14 cellular contexts compared by ENCODE assay signal in genomic region chr6:158185729-158186456, GRCh38. TPM values are rescaled to one million over a fixed set of nuclear protein-coding genes. Genes with fewer than 3 reads are reported as not detected.
DNase-seq lines count a peak whose midpoint lies in the region; ATAC-seq and TF ChIP-seq lines count a peak whose summit lies in the region.
"Had no signal": no experiment of that assay in that cellular context is flagged by ENCODE, and none has a peak within 500 bp of the region (broad histone marks: within the 10 kb centered on the region; RNA-seq: fewer than 3 reads in every experiment).

No MANE protein-coding gene starts in this region.

- H3K9me3 Mint-ChIP-seq in activated T-cell treated with anti-CD3 and anti-CD28 coated beads, Interleukin-2, amount 50 U/mL, for 4 hours: peaks cover 6% of the 10 kb centered on the region

- peaks cover 0 to 27% of the 10 kb centered on the region in 2 experiments for H3K36me3 ChIP-seq in SK-N-SH (replicated peaks in 1 of 2; ENCODE audit: control insufficient read depth in 1 of 2, insufficient read depth in 2 of 2, low read length in 1 of 2)
- H3K36me3 ChIP-seq: ovary, upper lobe of right lung had no signal

- peaks cover 23% of the 10 kb centered on the region for H3K4me1 Mint-ChIP-seq in activated T-cell treated with anti-CD3 and anti-CD28 coated beads, Interleukin-2, amount 50 U/mL, for 4 hours (ENCODE audit: low read depth)

- peak; percentile 57 to 63 for ATAC-seq in activated T-cell treated with anti-CD3 and anti-CD28 coated beads, Interleukin-2, amount 50 U/mL, for 4 hours
- ATAC-seq in stimulated activated naive CD8-positive, alpha-beta T cell treated with anti-CD3 and anti-CD28 coated beads, Interleukin-15, Interleukin-2, amounts not matched to agents 100 U/mL and 50 U/mL, for 24 hours: peak; percentile 76
- ATAC-seq in GM21576 (IDR thresholded peaks at IDR 0.05; ENCODE audit: unreplicated experiment): no peak
- ATAC-seq: upper lobe of right lung had no signal

- DNase-seq in activated T-cell treated with anti-CD3 and anti-CD28 coated beads, Interleukin-2, amount 50 U/mL, for 4 hours: no peak
- no peak for DNase-seq in activated T-cell treated with anti-CD3 and anti-CD28 coated beads for 4 hours
- no peak for DNase-seq in SK-N-SH
- peak; percentile 34 for DNase-seq in fibroblast of gingiva (ENCODE audit: low read depth)
- no peak for DNase-seq in stimulated activated naive CD8-positive, alpha-beta T cell treated with anti-CD3 and anti-CD28 coated beads, Interleukin-15, Interleukin-2, amounts not matched to agents 100 U/mL and 50 U/mL, for 24 hours
- no peak for DNase-seq in activated effector memory CD4-positive, alpha-beta T cell treated with anti-CD3 and anti-CD28 coated beads, Interleukin-2, amount 50 U/mL, for 16 hours
- DNase-seq in SKM-1 (lab: John Stamatoyannopoulos, UW; ENCODE audit: unreplicated experiment): no peak
- DNase-seq: activated effector memory CD4-positive, alpha-beta T cell treated with Interleukin-2 at 50 U/mL for 16 hours; DMS 273 treated with DMSO at 0.1 percent for 48 hours; NCI-H2107; ovary; upper lobe of right lung had no signal

- peaks cover 45% of the 10 kb centered on the region for H3K36me3 Mint-ChIP-seq in activated T-cell treated with anti-CD3 and anti-CD28 coated beads, Interleukin-2, amount 50 U/mL, for 4 hours (ENCODE audit: insufficient read depth)

- H3K4me3 Mint-ChIP-seq in activated T-cell treated with anti-CD3 and anti-CD28 coated beads, Interleukin-2, amount 50 U/mL, for 4 hours: no peak overlapping the region

- H3K9me3 ChIP-seq in SK-N-SH: no peaks in the 10 kb centered on the region
- H3K9me3 ChIP-seq: esophagus muscularis mucosa, ovary, upper lobe of right lung had no signal

- H3K4me1 ChIP-seq in SK-N-SH (ENCODE audit: control insufficient read depth in 1 of 2, insufficient read depth in 2 of 2, low read depth in 1 of 2, low read length in 1 of 2): no peaks in the 10 kb centered on the region
- H3K4me1 ChIP-seq: upper lobe of right lung had no signal

- no peak overlapping the region for H2AFZ ChIP-seq in SK-N-SH (ENCODE audit: low read depth)

- TF ChIP-seq CTCF in SK-N-SH (IDR thresholded peaks at IDR 0.05): no peak

- H3K27me3 Mint-ChIP-seq in activated T-cell treated with anti-CD3 and anti-CD28 coated beads, Interleukin-2, amount 50 U/mL, for 4 hours (ENCODE audit: low read depth): no peaks in the 10 kb centered on the region

- no peaks in the 10 kb centered on the region for H3K9me2 ChIP-seq in SK-N-SH

- no peak overlapping the region for H3K4me3 ChIP-seq in SK-N-SH (ENCODE audit: low read depth in 2 of 2, low read length in 1 of 2)
- H3K4me3 ChIP-seq: esophagus muscularis mucosa, ovary, upper lobe of right lung had no signal

- WGBS in SK-N-SH (ENCODE audit: low lambda C conversion rate): 82% methylated on average over 8 of the region's 8 CpGs

- peaks cover 20% of the 10 kb centered on the region for H3K79me2 ChIP-seq in SK-N-SH (ENCODE audit: insufficient read depth)

- no peaks in the 10 kb centered on the region for H3K27me3 ChIP-seq in SK-N-SH (ENCODE audit: insufficient read depth)
- H3K27me3 ChIP-seq: esophagus muscularis mucosa, ovary, upper lobe of right lung had no signal

- peak overlapping the region in 1 of 2 experiments; percentile 52; a peak in 2 of 4 replicates for H3K27ac ChIP-seq in SK-N-SH (ENCODE audit: low read depth in 2 of 2, low read length in 1 of 2)
- H3K27ac ChIP-seq: esophagus muscularis mucosa, ovary, upper lobe of right lung had no signal

- H3K9ac ChIP-seq in SK-N-SH: no peak overlapping the region

- H3F3A ChIP-seq in SK-N-SH (replicated peaks; ENCODE audit: insufficient read depth): peaks cover 7% of the 10 kb centered on the region

- no peak for TF ChIP-seq RAD21 in SK-N-SH (IDR thresholded peaks at IDR 0.05; ENCODE audit: low read length)

- no peaks in the 10 kb centered on the region for H4K20me1 ChIP-seq in SK-N-SH (ENCODE audit: insufficient read depth)

- POLR2A ChIA-PET in SK-N-SH (lab: Yijun Ruan, JAX): no interaction called here

- no peak overlapping the region for H3K4me2 ChIP-seq in SK-N-SH

- CTCF ChIA-PET in SK-N-SH (lab: Yijun Ruan, JAX): no interaction called here

- TF ChIP-seq EP300 in SK-N-SH (IDR thresholded peaks at IDR 0.05; ENCODE audit: borderline replicate concordance in 1 of 2, low read depth in 1 of 2, low read length in 1 of 2): no peak

TF ChIP-seq in SK-N-SH, 30 proteins besides CTCF, POLR2A, EP300 and RAD21:
- peak; percentile 28; the same call in 1 of the 2 replicates for TF ChIP-seq PBX3 (IDR thresholded peaks at IDR 0.05)
- no peak for TF ChIP-seq YY1 (IDR thresholded peaks at IDR 0.05; ENCODE audit: low read depth)
- no peak for TF ChIP-seq GATA2 (CRISPR knock-in tag; IDR thresholded peaks at IDR 0.05)
- TF ChIP-seq SIN3A (IDR thresholded peaks at IDR 0.05; ENCODE audit: borderline replicate concordance, low read depth, low read length): no peak
- no peak for TF ChIP-seq FOXM1 (IDR thresholded peaks at IDR 0.05; ENCODE audit: low read depth)
TF ChIP-seq in SK-N-SH: peak in this region for 1.

RNA-seq across cellular contexts. Expression of gene GTF2H5, which starts 17.7 kb away (rescaled TPM):
- 10 to 100 TPM; 22.2 to 25.3 (median 24.4) TPM for total RNA-seq in activated T-cell treated with anti-CD3 and anti-CD28 coated beads, Interleukin-2, amount 50 U/mL, for 4 hours
- 7.7 and 8.0 TPM in 2 replicates for polyA plus RNA-seq in SK-N-SH (2012; rRNA removed)
- 11.2 and 17.0 TPM in 2 replicates for polyA plus RNA-seq in SK-N-SH (2012; cell fraction: cytosol; rRNA removed)
- polyA plus RNA-seq in SK-N-SH (2012; cell fraction: nucleus; rRNA removed): 3.1 and 4.1 TPM in 2 replicates

RNA-seq across cellular contexts. Expression of gene SERAC1, which starts 17.8 kb away (rescaled TPM):
- 1 to 10 TPM; 1.8 to 2.5 (median 2.3) TPM for total RNA-seq in activated T-cell treated with anti-CD3 and anti-CD28 coated beads, Interleukin-2, amount 50 U/mL, for 4 hours
- 5.6 and 8.9 TPM in 2 replicates for polyA plus RNA-seq in SK-N-SH (2012; rRNA removed)
- 7.0 and 7.4 TPM in 2 replicates for polyA plus RNA-seq in SK-N-SH (2012; cell fraction: cytosol; rRNA removed)
- polyA plus RNA-seq in SK-N-SH (2012; cell fraction: nucleus; rRNA removed): 5.6 and 11.4 TPM in 2 replicates
